In genomic region chr1:40363721-40364120, GRCh38 we compare ENCODE assay signal across 10 cellular contexts. TPM values are rescaled to one million over a fixed set of nuclear protein-coding genes. Genes with fewer than 3 reads are reported as not detected.
A peak's percentile ranks its signal among the peaks of the same experiment; 100 is the strongest.
DNase-seq lines count a peak whose midpoint lies in the region; ATAC-seq and TF ChIP-seq lines count a peak whose summit lies in the region.
"Had no signal": no experiment of that assay in that cellular context is flagged by ENCODE, and none has a peak within 500 bp of the region (broad histone marks: within the 10 kb centered on the region; RNA-seq: fewer than 3 reads in every experiment).

No MANE protein-coding gene starts in this region.

- no peaks in the 10 kb centered on the region for H3K36me3 ChIP-seq in A673 (ENCODE audit: insufficient read depth, low read length, poor library complexity, severe bottlenecking)
- H3K36me3 ChIP-seq in CD8-positive, alpha-beta memory T cell (ENCODE audit: insufficient read depth, low read length), result no peaks in the 10 kb centered on the region

- intact Hi-C loops in A673 (cut with micrococcal nuclease; ENCODE audit: unreplicated experiment), result no loop called here

- POLR2A ChIA-PET in A673 (lab: Charles Lee; ENCODE audit: low non-redundant PET), result no interaction called here
- POLR2A ChIA-PET in CD8-positive, alpha-beta memory T cell (lab: Charles Lee), result no interaction called here

- ATAC-seq in GM18520 (IDR thresholded peaks at IDR 0.05; ENCODE audit: unreplicated experiment), result peak; percentile 97
- ATAC-seq in HG02763 (IDR thresholded peaks at IDR 0.05; ENCODE audit: unreplicated experiment), result peak; percentile 82
- ATAC-seq: left colon had no signal

- H3K36me3 Mint-ChIP-seq in CD8-positive, alpha-beta memory T cell, result peaks cover 0 to 7% (median 0%) of the 10 kb centered on the region in 3 donors

- H3K4me3 Mint-ChIP-seq in CD8-positive, alpha-beta memory T cell, result no peak overlapping the region

- H3K9me3 ChIP-seq in A673 (ENCODE audit: low read depth, low read length, poor library complexity, severe bottlenecking), result no peaks in the 10 kb centered on the region
- H3K9me3 ChIP-seq in CD8-positive, alpha-beta memory T cell (ENCODE audit: low read length), result no peaks in the 10 kb centered on the region

- no peaks in the 10 kb centered on the region for H3K27me3 ChIP-seq in A673 (replicated peaks; ENCODE audit: insufficient read depth, low read depth, low read length, poor library complexity)
- H3K27me3 ChIP-seq in CD8-positive, alpha-beta memory T cell (ENCODE audit: insufficient read depth, low read length, poor library complexity, severe bottlenecking), result no peaks in the 10 kb centered on the region

- H3K9me3 Mint-ChIP-seq in CD8-positive, alpha-beta memory T cell, result peaks cover 0 to 4% (median 0%) of the 10 kb centered on the region in 5 donors

- peaks cover 17% of the 10 kb centered on the region for H3K4me1 ChIP-seq in A673 (ENCODE audit: insufficient read depth, low read length, poor library complexity, severe bottlenecking)
- no peaks in the 10 kb centered on the region for H3K4me1 ChIP-seq in CD8-positive, alpha-beta memory T cell (ENCODE audit: insufficient read depth, low read length)

- H3K4me1 Mint-ChIP-seq in CD8-positive, alpha-beta memory T cell, result peaks cover 0 to 5% (median 0%) of the 10 kb centered on the region in 3 donors

- peak overlapping the region; percentile 13 for H3K27ac ChIP-seq in A673 (ENCODE audit: low read depth, low read length, poor library complexity, severe bottlenecking)
- no peak overlapping the region for H3K27ac ChIP-seq in CD8-positive, alpha-beta memory T cell (ENCODE audit: low read depth, low read length)

- BruUV-seq in A673 (replicated peaks; lab: Mats Ljungman, UMichigan), result no TSS peak

- CTCF ChIA-PET in A673 (lab: Charles Lee), result interaction anchor here (0.9 kb wide), 2 partner anchors 48 to 74 kb away, joined by 3 to 4 read pairs; no protein-coding TSS in a partner anchor
- CTCF ChIA-PET in CD8-positive, alpha-beta memory T cell (lab: Charles Lee), result interaction anchor here (0.7 to 2.6 kb wide), 4 partner anchors 9 to 25 kb away, joined by 3 to 9 read pairs (median 3); no protein-coding TSS in a partner anchor

- H3K27ac Mint-ChIP-seq in CD8-positive, alpha-beta memory T cell, result no peak overlapping the region

- peaks cover 1 to 14% of the 10 kb centered on the region in 2 donors for H3K27me3 Mint-ChIP-seq in CD8-positive, alpha-beta memory T cell

- peak; percentile 70 for DNase-seq in A673 (ENCODE audit: low spot score)
- peak; percentile 85 for DNase-seq in RKO (ENCODE audit: low spot score)
- DNase-seq in hepatic stellate cell (ENCODE audit: low spot score), result no peak
- DNase-seq in CD8-positive, alpha-beta memory T cell, result no peak
- DNase-seq in NCI-H1105 treated with DMSO at 0.1 percent for 48 hours (lab: John Stamatoyannopoulos, UW), result no peak
- no peak for DNase-seq in stimulated activated CD4-positive, alpha-beta T cell treated with anti-CD3 and anti-CD28 coated beads, Interleukin-15, amount 100 ng/mL, for 24 hours
- DNase-seq: central memory CD4-positive, alpha-beta T cell; left colon had no signal

- H3K4me3 ChIP-seq in A673 (ENCODE audit: low read depth, low read length, poor library complexity, severe bottlenecking), result no peak overlapping the region
- no peak overlapping the region for H3K4me3 ChIP-seq in CD8-positive, alpha-beta memory T cell (ENCODE audit: low read length)

- TF ChIP-seq CTCF in A673 (conservative IDR thresholded peaks at IDR 0.05; ENCODE audit: low read depth, low read length), result 0 out of 2 replicates have a peak, but pooled peaks have one; percentile 27

RNA-seq across cellular contexts. Expression of gene SMAP2, which starts 9.8 kb away (rescaled TPM):
- 52.0 and 58.5 TPM in 2 replicates for total RNA-seq in A673 (2021)
- total RNA-seq in CD8-positive, alpha-beta memory T cell, result 100 to 1,000 TPM; 144 to 146 TPM
- polyA plus RNA-seq in CD8-positive, alpha-beta memory T cell, result 340 TPM

RNA-seq across cellular contexts. Expression of gene COL9A2, which starts 46.6 kb away (rescaled TPM):
- 5.2 and 5.9 TPM in 2 replicates for total RNA-seq in A673 (2021)
- 1 to 10 TPM; 4.4 to 5.5 TPM for total RNA-seq in CD8-positive, alpha-beta memory T cell
- polyA plus RNA-seq in CD8-positive, alpha-beta memory T cell, result 0.68 TPM

Comparison
In these comparisons a context has a peak if more than half of its experiments do, and no peak if none do; other contexts are left out.
1. DNase-seq: peak in A673 (single experiment) and RKO (single experiment); none in hepatic stellate cell (single experiment), CD8-positive, alpha-beta memory T cell (0 of 5), NCI-H1105 treated with DMSO at 0.1 percent for 48 hours (single experiment) and stimulated activated CD4-positive, alpha-beta T cell treated with anti-CD3 and anti-CD28 coated beads, Interleukin-15, amount 100 ng/mL, for 24 hours (single experiment).